ENCODE assay signal across 33 cellular contexts in genomic region chr2:71781695-71782228, GRCh38.
"Had no signal": no experiment of that assay in that cellular context is flagged by ENCODE, and none has a peak within 500 bp of the region (broad histone marks: within the 10 kb centered on the region; RNA-seq: fewer than 3 reads in every experiment).

No MANE protein-coding gene starts in this region.

- H3K36me3 ChIP-seq: gastrocnemius medialis, neural progenitor cell, sigmoid colon, stomach, thyroid gland, upper lobe of left lung, vagina had no signal

- H3K36me3 Mint-ChIP-seq: activated naive CD8-positive, alpha-beta T cell; naive thymus-derived CD8-positive, alpha-beta T cell; neural progenitor cell; stimulated activated memory B cell treated with anti-CD40 and anti-IgM and Interleukin-4, amounts not matched to agents 10 μg/mL and 1 μg/mL and 100 μg/mL, for 72 hours had no signal

- H3K9me3 ChIP-seq: gastrocnemius medialis, sigmoid colon, stomach, thyroid gland, upper lobe of left lung, vagina had no signal

- H3K9me3 Mint-ChIP-seq: activated T-cell treated with anti-CD3 and anti-CD28 coated beads, Interleukin-2, amount 50 U/mL, for 4 hours; activated T-helper 17 cell treated with anti-CD3 and anti-CD28 coated beads, Interleukin-2, amount 50 U/mL, for 72 hours; central memory CD8-positive, alpha-beta T cell; dendritic cell treated with granulocyte-macrophage colony-stimulating factor and Interleukin-4, amounts not matched to agents 40 ng/mL and 50 ng/mL, for 4 days; naive thymus-derived CD8-positive, alpha-beta T cell; neural progenitor cell; stimulated activated memory B cell treated with anti-CD40 and anti-IgM and Interleukin-4, amounts not matched to agents 10 μg/mL and 1 μg/mL and 100 μg/mL, for 72 hours; T-helper 1 cell treated with Interleukin-12 subunit alpha and Interleukin-12 subunit beta and Interleukin-4 antibody, amounts not matched to agents 30 μg/mL and 1 μg/mL, for 36 hours had no signal

- DNase-seq: activated CD4-positive, alpha-beta T cell treated with anti-CD3 and anti-CD28 coated beads for 4 hours; activated CD4-positive, alpha-beta T cell treated with anti-CD3 and anti-CD28 coated beads, Interleukin-2, amount 50 U/mL, for 4 hours; activated naive CD4-positive, alpha-beta T cell; activated T-cell treated with anti-CD3 and anti-CD28 coated beads, Interleukin-2, amount 50 U/mL, for 4 hours; anterior cingulate cortex; effector CD8-positive, alpha-beta T cell; gastrocnemius medialis; glutamatergic neuron; left cardiac atrium; left ventricle myocardium superior; mammary epithelial cell; naive thymus-derived CD8-positive, alpha-beta T cell; occipital lobe; posterior cingulate gyrus; retina; sigmoid colon; small intestine; stimulated activated CD4-positive, alpha-beta T cell treated with anti-CD3 and anti-CD28 coated beads, Interleukin-1b, Interleukin-23, amount 100 ng/mL, for 48 hours; stimulated activated CD4-positive, alpha-beta T cell treated with anti-CD3 and anti-CD28 coated beads, Interleukin-4, amount 100 ng/mL, for 4 hours; stimulated activated CD8-positive, alpha-beta memory T cell treated with anti-CD3 and anti-CD28 coated beads, Interleukin-4, amount 100 ng/mL, for 48 hours; stomach; T-helper 9 cell; thyroid gland; upper lobe of left lung had no signal

- H3K27ac ChIP-seq: gastrocnemius medialis, neural progenitor cell, sigmoid colon, stomach, thyroid gland, upper lobe of left lung, vagina, VCaP had no signal

- H3K27me3 ChIP-seq: gastrocnemius medialis, neural progenitor cell, sigmoid colon, thyroid gland, upper lobe of left lung, vagina had no signal

- H3K4me3 Mint-ChIP-seq: activated naive CD8-positive, alpha-beta T cell; activated T-cell treated with anti-CD3 and anti-CD28 coated beads, Interleukin-2, amount 50 U/mL, for 4 hours; activated T-helper 17 cell treated with anti-CD3 and anti-CD28 coated beads, Interleukin-2, amount 50 U/mL, for 72 hours; central memory CD8-positive, alpha-beta T cell; dendritic cell treated with granulocyte-macrophage colony-stimulating factor and Interleukin-4, amounts not matched to agents 40 ng/mL and 50 ng/mL, for 4 days; naive thymus-derived CD8-positive, alpha-beta T cell; neural progenitor cell; stimulated activated memory B cell treated with anti-CD40 and anti-IgM and Interleukin-4, amounts not matched to agents 10 μg/mL and 1 μg/mL and 100 μg/mL, for 72 hours; T-helper 1 cell treated with Interleukin-12 subunit alpha and Interleukin-12 subunit beta and Interleukin-4 antibody, amounts not matched to agents 30 μg/mL and 1 μg/mL, for 36 hours had no signal

- H3K4me1 Mint-ChIP-seq: activated T-helper 17 cell treated with anti-CD3 and anti-CD28 coated beads, Interleukin-2, amount 50 U/mL, for 72 hours; central memory CD8-positive, alpha-beta T cell; naive thymus-derived CD8-positive, alpha-beta T cell; neural progenitor cell; stimulated activated memory B cell treated with anti-CD40 and anti-IgM and Interleukin-4, amounts not matched to agents 10 μg/mL and 1 μg/mL and 100 μg/mL, for 72 hours had no signal

- H3K4me2 ChIP-seq: neural progenitor cell had no signal

- H2AFZ ChIP-seq: neural progenitor cell had no signal

- H3K4me1 ChIP-seq: neural progenitor cell, thyroid gland, upper lobe of left lung had no signal

- H3K4me3 ChIP-seq: gastrocnemius medialis, neural progenitor cell, sigmoid colon, stomach, thyroid gland, upper lobe of left lung, vagina had no signal

- H3K27ac Mint-ChIP-seq: activated naive CD8-positive, alpha-beta T cell; activated T-helper 17 cell treated with anti-CD3 and anti-CD28 coated beads, Interleukin-2, amount 50 U/mL, for 72 hours; dendritic cell treated with granulocyte-macrophage colony-stimulating factor and Interleukin-4, amounts not matched to agents 40 ng/mL and 50 ng/mL, for 4 days; naive thymus-derived CD8-positive, alpha-beta T cell; neural progenitor cell; stimulated activated memory B cell treated with anti-CD40 and anti-IgM and Interleukin-4, amounts not matched to agents 10 μg/mL and 1 μg/mL and 100 μg/mL, for 72 hours; T-helper 1 cell treated with Interleukin-12 subunit alpha and Interleukin-12 subunit beta and Interleukin-4 antibody, amounts not matched to agents 30 μg/mL and 1 μg/mL, for 36 hours had no signal

- H3K9ac ChIP-seq: neural progenitor cell had no signal
